In the genomic region with DNA sequence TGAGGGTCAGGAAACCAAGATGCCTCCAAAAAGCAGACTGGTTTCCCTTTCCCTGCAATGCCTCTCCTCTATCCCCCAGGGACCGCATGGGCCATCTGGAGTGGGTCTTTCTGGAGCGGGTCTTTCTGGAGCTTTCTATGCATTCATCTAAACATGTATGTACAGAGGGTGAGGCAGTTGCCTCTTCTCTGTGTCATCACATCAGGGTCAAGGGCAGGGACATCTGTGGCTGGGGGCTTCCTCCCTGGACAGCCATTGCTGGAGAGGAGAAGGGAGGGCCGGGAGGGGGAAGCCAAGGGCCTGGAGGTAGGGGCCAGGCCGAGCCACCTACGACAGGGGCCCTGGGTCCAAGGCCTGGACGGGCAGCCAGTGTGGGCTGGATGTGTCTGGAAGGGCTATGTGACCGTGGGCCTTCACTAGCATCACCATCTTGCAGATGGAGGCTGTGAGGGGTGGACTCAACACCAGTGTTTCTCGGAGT, we compare ENCODE assay signal across 9 cellular contexts. TPM values are rescaled to one million over a fixed set of nuclear protein-coding genes. Genes with fewer than 3 reads are reported as not detected.
DNase-seq lines count a peak whose midpoint lies in the region; ATAC-seq and TF ChIP-seq lines count a peak whose summit lies in the region.
"Had no signal": no experiment of that assay in that cellular context is flagged by ENCODE, and none has a peak within 500 bp of the region (broad histone marks: within the 10 kb centered on the region; RNA-seq: fewer than 3 reads in every experiment).

No MANE protein-coding gene starts in this region.

- H3K4me3 Mint-ChIP-seq in CD14-positive monocyte (peak overlapping the region; percentile 44 to 89), naive B cell (peak overlapping the region; percentile 80 to 92 (median 83))

- H3K4me1 Mint-ChIP-seq in CD14-positive monocyte (peaks cover 87% of the 10 kb centered on the region), naive B cell (peaks cover 40 to 80% (median 78%) of the 10 kb centered on the region in 3 donors)

- H3K4me3 ChIP-seq in Loucy (ENCODE audit: low read length, poor library complexity, severe bottlenecking) = peak overlapping the region; percentile 97
- peak overlapping the region in 1 of 2 donors; percentile 69 for H3K4me3 ChIP-seq in ascending aorta
- H3K4me3 ChIP-seq: body of pancreas had no signal

- no peaks in the 10 kb centered on the region for H3K27me3 ChIP-seq in Loucy (ENCODE audit: insufficient read depth, low read length, poor library complexity, severe bottlenecking)
- H3K27me3 ChIP-seq in ascending aorta = no peaks in the 10 kb centered on the region
- no peaks in the 10 kb centered on the region for H3K27me3 ChIP-seq in foreskin keratinocyte
- H3K27me3 ChIP-seq: body of pancreas had no signal

- H3K27ac Mint-ChIP-seq in CD14-positive monocyte (peak overlapping the region; percentile 85 to 97 (median 90)), naive B cell (peak overlapping the region in 4 of 6 donors; percentile 72 to 92 (median 88))

- peak overlapping the region; percentile 97 for H3K4me2 ChIP-seq in Loucy (ENCODE audit: low read depth, low read length, poor library complexity, severe bottlenecking)

- H3K9ac ChIP-seq in Loucy (ENCODE audit: low read depth, low read length, poor library complexity, severe bottlenecking) = peak overlapping the region; percentile 98

- peak overlapping the region; percentile 35 to 47 for H3K27ac ChIP-seq in ascending aorta
- no peak overlapping the region for H3K27ac ChIP-seq in foreskin keratinocyte

- H3K9me3 ChIP-seq in Loucy (ENCODE audit: insufficient read depth, low read depth, low read length) = no peaks in the 10 kb centered on the region
- no peaks in the 10 kb centered on the region for H3K9me3 ChIP-seq in ascending aorta
- H3K9me3 ChIP-seq: body of pancreas had no signal

- H3K36me3 ChIP-seq in Loucy (ENCODE audit: insufficient read depth, low read length) = no peaks in the 10 kb centered on the region
- H3K36me3 ChIP-seq in ascending aorta = no peaks in the 10 kb centered on the region

- peaks cover 58% of the 10 kb centered on the region for H3K79me2 ChIP-seq in Loucy (ENCODE audit: insufficient read depth, low read length)

- no peak for ATAC-seq in naive B cell (ENCODE audit: low read depth in 2 of 2)
- no peak for ATAC-seq in foreskin keratinocyte

- DNase-seq in CD14-positive monocyte (ENCODE audit: low spot score) (no peak), ascending aorta (ENCODE audit: low spot score in 2 of 2) (no peak), naive B cell (no peak), epidermal melanocyte (ENCODE audit: insufficient read length, low spot score) (no peak), CD1c-positive myeloid dendritic cell (ENCODE audit: extremely low spot score) (no peak), UCSD-AML1 (lab: John Stamatoyannopoulos, UW; ENCODE audit: unreplicated experiment) (no peak), foreskin keratinocyte (no peak)
- DNase-seq: body of pancreas had no signal

- H4K20me1 ChIP-seq in Loucy (ENCODE audit: insufficient read depth, low read length, poor library complexity, severe bottlenecking) = no peaks in the 10 kb centered on the region

- no peaks in the 10 kb centered on the region; the same call in 1 of the 2 replicates for H3F3A ChIP-seq in Loucy (ENCODE audit: low read depth)

- peaks cover 0 to 6% (median 0%) of the 10 kb centered on the region in 3 donors for H3K27me3 Mint-ChIP-seq in CD14-positive monocyte (ENCODE audit: low read depth in 3 of 3)
- H3K27me3 Mint-ChIP-seq in naive B cell = no peaks in the 10 kb centered on the region

- intact Hi-C loops in CD14-positive monocyte (cut with micrococcal nuclease) (loop anchor here (1.0 to 10.0 kb wide), 2 partner anchors 12 to 232 kb away; no protein-coding TSS in a partner anchor), ascending aorta (cut with DNase I) (no loop called here)

- TF ChIP-seq CTCF in CD14-positive monocyte (IDR thresholded peaks at IDR 0.05) = no peak
- TF ChIP-seq CTCF in Loucy (conservative IDR thresholded peaks at IDR 0.05; ENCODE audit: low read length) = no peak
- no peak for TF ChIP-seq CTCF in ascending aorta (IDR thresholded peaks at IDR 0.05)
- no peak for TF ChIP-seq CTCF in foreskin keratinocyte (conservative IDR thresholded peaks at IDR 0.05)

- H2AFZ ChIP-seq in Loucy (ENCODE audit: low read length) = no peak overlapping the region

- H3K4me1 ChIP-seq in Loucy (ENCODE audit: insufficient read depth, low read length, poor library complexity, severe bottlenecking) (peaks cover 61% of the 10 kb centered on the region), ascending aorta (peaks cover 8 to 18% of the 10 kb centered on the region in 2 donors), foreskin keratinocyte (peaks cover 4% of the 10 kb centered on the region)
- H3K4me1 ChIP-seq: body of pancreas had no signal

- H3K36me3 Mint-ChIP-seq in CD14-positive monocyte = peaks cover 11 to 16% of the 10 kb centered on the region in 2 donors
- no peaks in the 10 kb centered on the region for H3K36me3 Mint-ChIP-seq in naive B cell

- H3K9me2 ChIP-seq in Loucy (replicated peaks; ENCODE audit: low read depth, low read length) = no peaks in the 10 kb centered on the region

- peaks cover 0 to 3% (median 0%) of the 10 kb centered on the region in 7 donors for H3K9me3 Mint-ChIP-seq in CD14-positive monocyte
- no peaks in the 10 kb centered on the region for H3K9me3 Mint-ChIP-seq in naive B cell

RNA-seq across cellular contexts. Expression of a gene that starts 0.8 kb away (rescaled TPM):
- polyA plus RNA-seq in CD14-positive monocyte (10 to 100 TPM; 53.1 to 91.5 TPM), naive B cell (ENCODE audit: low read depth in 6 of 6) (10 to 100 TPM; 23.0 to 42.8 (median 35.9) TPM), foreskin keratinocyte (3.5 and 4.1 TPM in 2 replicates)
- total RNA-seq in ascending aorta (8.2 TPM), foreskin keratinocyte (13.9 and 20.1 TPM in 2 replicates)
